Comparison of ENCODE assay signal across 1 cellular context in genomic region chr15:41283653-41284424, GRCh38.
TF ChIP-seq lines count a peak whose summit lies in the region.

No MANE protein-coding gene starts in this region.

TF ChIP-seq in WTC11, 78 proteins besides CTCF, POLR2A, EP300 and RAD21 (continued from another document):
- TF ChIP-seq ATF6 (CRISPR knock-in tag; IDR thresholded peaks at IDR 0.05) (no peak), ARID4B (CRISPR knock-in tag; IDR thresholded peaks at IDR 0.05; ENCODE audit: borderline replicate concordance) (peak; percentile 93; the same call in 1 of the 2 replicates), RORB (CRISPR knock-in tag; IDR thresholded peaks at IDR 0.05) (no peak), MLX (CRISPR knock-in tag; IDR thresholded peaks at IDR 0.05) (no peak)
